8 cellular contexts compared by ENCODE assay signal in the genomic region with DNA sequence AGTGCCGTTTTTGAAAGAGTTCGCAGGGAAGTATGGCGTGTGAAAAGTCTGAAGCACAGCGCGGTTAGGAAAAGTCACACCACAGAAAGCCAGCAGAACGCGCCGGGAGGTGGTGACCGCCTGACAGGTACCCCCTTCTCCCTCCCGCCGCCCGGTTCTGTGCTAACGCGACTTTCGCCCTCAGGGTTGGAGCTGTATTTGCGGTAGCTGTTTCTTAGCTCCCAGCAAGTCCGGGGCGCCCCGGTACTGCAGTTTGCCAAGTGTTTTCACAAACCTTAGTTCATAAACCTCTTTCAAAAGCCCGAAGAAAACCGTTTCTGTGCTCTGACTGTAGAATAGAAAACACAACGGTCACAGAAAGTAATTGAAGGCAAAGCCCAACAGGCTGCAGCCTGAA. TPM values are rescaled to one million over a fixed set of nuclear protein-coding genes. Genes with fewer than 3 reads are reported as not detected.
DNase-seq lines count a peak whose midpoint lies in the region; ATAC-seq and TF ChIP-seq lines count a peak whose summit lies in the region.

No MANE protein-coding gene starts in this region.

- H3K4me3 Mint-ChIP-seq in activated naive CD8-positive, alpha-beta T cell, result peak overlapping the region; percentile 85

- H2AFZ ChIP-seq in OCI-LY1 (ENCODE audit: low read length), result peak overlapping the region; percentile 36; the same call in 1 of the 2 replicates

- H3K36me3 Mint-ChIP-seq in activated naive CD8-positive, alpha-beta T cell, result no peaks in the 10 kb centered on the region

- TF ChIP-seq CTCF in OCI-LY1 (IDR thresholded peaks at IDR 0.05; ENCODE audit: low read length), result no peak
- TF ChIP-seq CTCF in right atrium auricular region (IDR thresholded peaks at IDR 0.05), result no peak
- TF ChIP-seq CTCF in retinal pigment epithelial cell (conservative IDR thresholded peaks at IDR 0.05; ENCODE audit: low read depth, low read length), result no peak

- H3K36me3 ChIP-seq in OCI-LY1 (ENCODE audit: insufficient read depth, low read length) (no peaks in the 10 kb centered on the region), right atrium auricular region (no peaks in the 10 kb centered on the region)

- H3K9ac ChIP-seq in OCI-LY1 (ENCODE audit: low read length), result peak overlapping the region; percentile 62

- H3K79me2 ChIP-seq in OCI-LY1 (ENCODE audit: insufficient read depth, low read length), result no peaks in the 10 kb centered on the region

- H3K9me3 ChIP-seq in OCI-LY1 (ENCODE audit: low read length) (no peaks in the 10 kb centered on the region), right atrium auricular region (no peaks in the 10 kb centered on the region)

- H3K4me2 ChIP-seq in OCI-LY1 (ENCODE audit: low read length), result peak overlapping the region; percentile 94

- H4K20me1 ChIP-seq in OCI-LY1 (ENCODE audit: insufficient read depth, low read length), result no peaks in the 10 kb centered on the region

- peak overlapping the region; percentile 65 for H3K4me3 ChIP-seq in OCI-LY1 (ENCODE audit: low read depth, low read length, poor library complexity, severe bottlenecking)
- peak overlapping the region; percentile 87 to 92 for H3K4me3 ChIP-seq in right atrium auricular region
- peak overlapping the region; percentile 79 for H3K4me3 ChIP-seq in retinal pigment epithelial cell (ENCODE audit: low read length)

- H3K27ac Mint-ChIP-seq in activated naive CD8-positive, alpha-beta T cell, result peak overlapping the region; percentile 28

- peaks cover 22% of the 10 kb centered on the region for H3K4me1 Mint-ChIP-seq in activated naive CD8-positive, alpha-beta T cell (ENCODE audit: low read depth)

- H3K4me1 ChIP-seq in OCI-LY1 (ENCODE audit: insufficient read depth, low read length, severe bottlenecking) (peaks cover 15% of the 10 kb centered on the region), right atrium auricular region (peaks cover 0 to 23% of the 10 kb centered on the region in 2 donors)

- H3K27ac ChIP-seq in OCI-LY1 (ENCODE audit: low read depth, low read length, poor library complexity, severe bottlenecking) (no peak overlapping the region), right atrium auricular region (peak overlapping the region; percentile 89 to 94)

- H3K9me2 ChIP-seq in OCI-LY1 (ENCODE audit: low read depth, low read length), result no peaks in the 10 kb centered on the region

- no peaks in the 10 kb centered on the region for H3K9me3 Mint-ChIP-seq in activated naive CD8-positive, alpha-beta T cell (ENCODE audit: low read depth)

- no peaks in the 10 kb centered on the region for H3F3A ChIP-seq in OCI-LY1 (ENCODE audit: insufficient read depth, low read length)

- peak; percentile 51 for ATAC-seq in HG02943 (IDR thresholded peaks at IDR 0.05; ENCODE audit: low read depth, unreplicated experiment)

- peaks cover 5% of the 10 kb centered on the region; the same call in 1 of the 2 replicates for H3K27me3 ChIP-seq in OCI-LY1 (ENCODE audit: insufficient read depth, low read length)
- no peaks in the 10 kb centered on the region for H3K27me3 ChIP-seq in right atrium auricular region

- DNase-seq in activated T-cell treated with anti-CD3 and anti-CD28 coated beads for 24 hours (ENCODE audit: low read depth) (peak; percentile 24), right atrium auricular region (ENCODE audit: low spot score) (peak; percentile 67), retinal pigment epithelial cell (ENCODE audit: low read depth) (peak; percentile 21), RKO (ENCODE audit: low spot score) (no peak)
- no peak for DNase-seq in activated T-cell treated with anti-CD3 and anti-CD28 coated beads, Interleukin-2, amount 50 U/mL, for 48 hours

- H3K27me3 Mint-ChIP-seq in activated naive CD8-positive, alpha-beta T cell, result peaks cover 8% of the 10 kb centered on the region

RNA-seq across cellular contexts. Expression of a gene that starts 0.4 kb away (rescaled TPM):
- 10 to 100 TPM; 17.6 to 18.6 TPM for total RNA-seq in right atrium auricular region

RNA-seq across cellular contexts. Expression of a gene that starts 56.9 kb away (rescaled TPM):
- total RNA-seq in right atrium auricular region, result 1 to 10 TPM; 2.9 to 3.5 TPM

Comparison
In these comparisons a context has a peak if more than half of its experiments do, and no peak if none do; other contexts are left out.
1. DNase-seq: peak in activated T-cell treated with anti-CD3 and anti-CD28 coated beads for 24 hours (single experiment), right atrium auricular region (single experiment) and retinal pigment epithelial cell (single experiment); none in activated T-cell treated with anti-CD3 and anti-CD28 coated beads, Interleukin-2, amount 50 U/mL, for 48 hours (0 of 2) and RKO (single experiment).
2. Peak in every context shown above with its lines, with median percentiles within 50 percentile points of each other: H3K4me3 ChIP-seq.